3 cellular contexts compared by ENCODE assay signal in genomic region chr2:56107486-56107885, GRCh38.
A peak's percentile ranks its signal among the peaks of the same experiment; 100 is the strongest.
TF ChIP-seq lines count a peak whose summit lies in the region.

No MANE protein-coding gene starts in this region.

TF ChIP-seq in A549, 52 proteins besides CTCF, POLR2A, EP300 and RAD21:
- peak; percentile 76 for TF ChIP-seq MAFK (IDR thresholded peaks at IDR 0.05; ENCODE audit: partially characterized antibody)
- no peak for TF ChIP-seq ELK1 (IDR thresholded peaks at IDR 0.05; ENCODE audit: low read depth, low read length)
- TF ChIP-seq CHD4 (IDR thresholded peaks at IDR 0.05; ENCODE audit: borderline replicate concordance) = no peak

TF ChIP-seq in IMR-90, 13 proteins besides CTCF, POLR2A, EP300 and RAD21:
- TF ChIP-seq MXI1 (IDR thresholded peaks at IDR 0.05; ENCODE audit: borderline replicate concordance, low read depth, low read length) (no peak), MAFK (IDR thresholded peaks at IDR 0.05; ENCODE audit: low read depth, low read length) (peak; percentile 59)
TF ChIP-seq in IMR-90: peak in this region for 1.

TF ChIP-seq in WTC11, 78 proteins besides CTCF, POLR2A, EP300 and RAD21:
- TF ChIP-seq ATF6 (CRISPR knock-in tag; IDR thresholded peaks at IDR 0.05) (no peak), PREB (CRISPR knock-in tag; IDR thresholded peaks at IDR 0.05; ENCODE audit: borderline replicate concordance) (no peak), E2F4 (CRISPR knock-in tag; IDR thresholded peaks at IDR 0.05; ENCODE audit: borderline replicate concordance, low read depth) (no peak), GRHL2 (CRISPR knock-in tag; IDR thresholded peaks at IDR 0.05; ENCODE audit: insufficient replicate concordance, severe bottlenecking) (no peak), E2F5 (CRISPR knock-in tag; IDR thresholded peaks at IDR 0.05) (no peak), ESRRA (CRISPR knock-in tag; IDR thresholded peaks at IDR 0.05; ENCODE audit: borderline replicate concordance) (no peak), HMGA2 (CRISPR knock-in tag; IDR thresholded peaks at IDR 0.05) (no peak), USF1 (CRISPR knock-in tag; IDR thresholded peaks at IDR 0.05) (no peak), USF2 (CRISPR knock-in tag; IDR thresholded peaks at IDR 0.05) (no peak), SMAD3 (CRISPR knock-in tag; IDR thresholded peaks at IDR 0.05; ENCODE audit: borderline replicate concordance) (no peak), NFE2L1 (CRISPR knock-in tag; IDR thresholded peaks at IDR 0.05) (no peak), RELA (CRISPR knock-in tag; IDR thresholded peaks at IDR 0.05; ENCODE audit: borderline replicate concordance) (no peak), RORB (CRISPR knock-in tag; IDR thresholded peaks at IDR 0.05) (no peak), ZNF423 (CRISPR knock-in tag; IDR thresholded peaks at IDR 0.05) (no peak), ZNF219 (CRISPR knock-in tag; IDR thresholded peaks at IDR 0.05; ENCODE audit: borderline replicate concordance) (no peak)
